20 cellular contexts compared by ENCODE assay signal in the genomic region with DNA sequence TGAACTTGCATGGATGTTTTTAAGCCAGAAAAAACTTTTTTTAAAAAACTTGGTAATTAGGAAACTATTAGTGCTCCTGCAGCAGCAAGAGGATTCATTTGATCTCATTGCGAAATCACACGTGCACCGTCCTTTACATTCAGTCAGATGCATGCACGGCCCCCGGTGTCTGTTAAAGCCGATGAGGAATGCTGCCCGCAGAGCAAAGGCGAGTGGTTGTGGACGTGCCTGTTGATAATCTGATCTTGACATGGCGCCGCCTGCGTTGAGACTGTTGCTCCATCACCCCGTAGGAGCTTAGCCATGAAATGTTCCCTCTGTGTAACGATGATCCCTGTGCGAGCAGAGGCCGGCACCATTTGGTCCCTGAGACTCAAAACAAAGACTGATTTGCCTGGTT.
A peak's percentile ranks its signal among the peaks of the same experiment; 100 is the strongest.
DNase-seq lines count a peak whose midpoint lies in the region; ATAC-seq, FAIRE-seq and TF ChIP-seq lines count a peak whose summit lies in the region.
"Had no signal": no experiment of that assay in that cellular context is flagged by ENCODE, and none has a peak within 500 bp of the region (broad histone marks: within the 10 kb centered on the region; RNA-seq: fewer than 3 reads in every experiment).

No MANE protein-coding gene starts in this region.

- H3K27me3 ChIP-seq in adipocyte (replicated peaks; ENCODE audit: control insufficient read depth, insufficient read depth, low read length): no peaks in the 10 kb centered on the region
- H3K27me3 ChIP-seq in hepatocyte: no peaks in the 10 kb centered on the region

- no peaks in the 10 kb centered on the region for H3K79me2 ChIP-seq in hepatocyte

- ATAC-seq in A549 (no peak), GM18858 (IDR thresholded peaks at IDR 0.05; ENCODE audit: unreplicated experiment) (no peak)
- ATAC-seq: GM12878, Panc1 had no signal

- TF ChIP-seq RAD21 in A549 (conservative IDR thresholded peaks at IDR 0.05 in 1 of 2, IDR thresholded peaks at IDR 0.05 in 1 of 2): no peak

- no peak overlapping the region for H3K4me2 ChIP-seq in A549
- H3K4me2 ChIP-seq in hepatocyte: no peak overlapping the region
- H3K4me2 ChIP-seq: KMS-11 had no signal

- H3K36me3 ChIP-seq in adipocyte (ENCODE audit: control insufficient read depth, insufficient read depth, low read length, severe bottlenecking) (no peaks in the 10 kb centered on the region), hepatocyte (replicated peaks; ENCODE audit: insufficient read depth, low read depth) (no peaks in the 10 kb centered on the region)

- H3K4me1 ChIP-seq in A549 (no peaks in the 10 kb centered on the region), adipocyte (ENCODE audit: control insufficient read depth, insufficient read depth, low read length) (peaks cover 23% of the 10 kb centered on the region), hepatocyte (ENCODE audit: insufficient read depth) (no peaks in the 10 kb centered on the region)

- no peak for TF ChIP-seq EP300 in A549 (IDR thresholded peaks at IDR 0.05)

- no peak overlapping the region for H2AFZ ChIP-seq in hepatocyte
- H2AFZ ChIP-seq: GM23248 had no signal

- H4K20me1 ChIP-seq in hepatocyte (ENCODE audit: insufficient read depth, poor library complexity, severe bottlenecking): no peaks in the 10 kb centered on the region

- POLR2A ChIA-PET in A549 (lab: Yijun Ruan, JAX): no interaction called here

- H3K9me3 ChIP-seq in A549: peaks cover 11% of the 10 kb centered on the region; the same call in 2 of the 3 replicates
- H3K9me3 ChIP-seq in adipocyte (ENCODE audit: control insufficient read depth, low read length): peaks cover 9% of the 10 kb centered on the region
- peaks cover 4% of the 10 kb centered on the region for H3K9me3 ChIP-seq in hepatocyte (ENCODE audit: low read depth)

- no peak for TF ChIP-seq POLR2A in A549 (IDR thresholded peaks at IDR 0.05; ENCODE audit: low read length)
- no peak for TF ChIP-seq POLR2A in H54 (IDR thresholded peaks at IDR 0.05; ENCODE audit: low read depth, low read length)

- DNase-seq in A549 (ENCODE audit: low read depth in 1 of 2, low spot score in 1 of 2) (no peak), adipocyte (ENCODE audit: low read depth) (no peak), fibroblast of villous mesenchyme (ENCODE audit: low read depth) (peak; percentile 84), hepatocyte (ENCODE audit: low spot score) (peak; percentile 13), H54 (ENCODE audit: insufficient read length, low spot score) (no peak), HuH-7 (ENCODE audit: low spot score) (no peak), NCI-H2107 treated with DMSO at 0.1 percent for 48 hours (lab: John Stamatoyannopoulos, UW; ENCODE audit: unreplicated experiment) (no peak)
- DNase-seq: COR-L47, GM23248, NCI-H1092 treated with DMSO at 0.1 percent for 48 hours, NCI-H1694, NCI-H2107, NCI-H446 treated with DMSO at 0.1 percent for 48 hours, NCI-H774, SHP77 had no signal

- peak overlapping the region; percentile 45 for H3K9ac ChIP-seq in adipocyte (ENCODE audit: low read length)
- H3K9ac ChIP-seq: GM23248, KMS-11 had no signal

- CTCF ChIA-PET in A549 (lab: Yijun Ruan, JAX): interaction anchor here (1.0 kb wide), 1 partner anchor 21 kb away, joined by 4 read pairs; no protein-coding TSS in a partner anchor

- FAIRE-seq in A549 (lab: Jason Lieb, UNC) (no peak), H54 (lab: Jason Lieb, UNC) (no peak)
- FAIRE-seq: GM12878, HTR-8/SVneo had no signal

- H3K4me3 ChIP-seq in A549: no peak overlapping the region
- peak overlapping the region; percentile 69 for H3K4me3 ChIP-seq in adipocyte (ENCODE audit: low read length)
- H3K4me3 ChIP-seq in fibroblast of villous mesenchyme (ENCODE audit: low read depth, low read length): no peak overlapping the region
- H3K4me3 ChIP-seq in hepatocyte: no peak overlapping the region
- H3K4me3 ChIP-seq: GM12878, GM23248 had no signal

- no peak overlapping the region for H3K27ac ChIP-seq in A549
- no peak overlapping the region for H3K27ac ChIP-seq in hepatocyte
- H3K27ac ChIP-seq: GM23248, KMS-11 had no signal

- H3K9me2 ChIP-seq in hepatocyte (replicated peaks; ENCODE audit: insufficient read depth): no peaks in the 10 kb centered on the region

- 95% methylated on average over 16 of the region's 16 CpGs for WGBS in A549 (ENCODE audit: missing lambda C conversion rate)
- 80% methylated on average over 16 of the region's 16 CpGs for WGBS in hepatocyte (ENCODE audit: low lambda C conversion rate, missing lambda C conversion rate)

- TF ChIP-seq CTCF in A549 (IDR thresholded peaks at IDR 0.05) (no peak), fibroblast of villous mesenchyme (IDR thresholded peaks at IDR 0.05; ENCODE audit: insufficient read depth, low read depth, low read length) (no peak), hepatocyte (IDR thresholded peaks at IDR 0.05; ENCODE audit: poor library complexity) (no peak)

TF ChIP-seq in A549, 52 proteins besides CTCF, POLR2A, EP300 and RAD21:
- TF ChIP-seq ZFP36 (IDR thresholded peaks at IDR 0.05; ENCODE audit: borderline replicate concordance, partially characterized antibody) (no peak), HOXB5 (CRISPR knock-in tag; IDR thresholded peaks at IDR 0.05) (no peak), CEBPB (IDR thresholded peaks at IDR 0.05) (peak; percentile 62 to 68; a peak in 2 of 4 replicates)

Comparison
In these comparisons a context has a peak if more than half of its experiments do, and no peak if none do; other contexts are left out.
1. DNase-seq: peak in fibroblast of villous mesenchyme (single experiment) and hepatocyte (single experiment); none in A549 (0 of 2), adipocyte (single experiment), H54 (single experiment), HuH-7 (single experiment) and NCI-H2107 treated with DMSO at 0.1 percent for 48 hours (single experiment).